Comparison of ENCODE assay signal across 19 cellular contexts in genomic region chr2:205051417-205051816, GRCh38.
DNase-seq lines count a peak whose midpoint lies in the region; ATAC-seq and TF ChIP-seq lines count a peak whose summit lies in the region.
"Had no signal": no experiment of that assay in that cellular context is flagged by ENCODE, and none has a peak within 500 bp of the region (broad histone marks: within the 10 kb centered on the region; RNA-seq: fewer than 3 reads in every experiment).

No MANE protein-coding gene starts in this region.

- peaks cover 6% of the 10 kb centered on the region for H3K4me1 ChIP-seq in IMR-90 (ENCODE audit: control insufficient read depth, insufficient read depth, low read length)
- H3K4me1 ChIP-seq: breast epithelium, esophagus squamous epithelium had no signal

- H3K27ac Mint-ChIP-seq in stimulated activated memory B cell treated with anti-CD40 and anti-IgM and Interleukin-4, amounts not matched to agents 10 μg/mL and 1 μg/mL and 100 μg/mL, for 72 hours = no peak overlapping the region
- H3K27ac Mint-ChIP-seq: activated naive CD8-positive, alpha-beta T cell treated with anti-CD3 and anti-CD28 coated beads, Interleukin-2, amount 10 ng/mL, durations not matched to agents 7 days and 5 days; activated T-cell treated with anti-CD3 and anti-CD28 coated beads, Interleukin-2, amount 50 U/mL, for 72 hours had no signal

- no peak overlapping the region for H3K4me2 ChIP-seq in IMR-90 (ENCODE audit: low read depth, low read length)
- H3K4me2 ChIP-seq: KMS-11 had no signal

- ATAC-seq in IMR-90 (ENCODE audit: low read depth) = peak; percentile 33; the same call in 1 of the 2 replicates
- ATAC-seq in GM21447 (IDR thresholded peaks at IDR 0.05; ENCODE audit: unreplicated experiment) = no peak
- no peak for ATAC-seq in stimulated activated memory B cell treated with anti-CD40 and anti-IgM and Interleukin-4, amounts not matched to agents 10 μg/mL and 1 μg/mL and 100 μg/mL, for 72 hours
- ATAC-seq: activated T-cell treated with anti-CD3 and anti-CD28 coated beads, Interleukin-2, amount 50 U/mL, for 72 hours; Panc1 had no signal

- no peaks in the 10 kb centered on the region for H3K4me1 Mint-ChIP-seq in stimulated activated memory B cell treated with anti-CD40 and anti-IgM and Interleukin-4, amounts not matched to agents 10 μg/mL and 1 μg/mL and 100 μg/mL, for 72 hours

- H3K36me3 Mint-ChIP-seq in stimulated activated memory B cell treated with anti-CD40 and anti-IgM and Interleukin-4, amounts not matched to agents 10 μg/mL and 1 μg/mL and 100 μg/mL, for 72 hours = no peaks in the 10 kb centered on the region

- no peak overlapping the region for H2AK5ac ChIP-seq in IMR-90 (ENCODE audit: low read depth, low read length)

- DNase-seq in AG04449 (ENCODE audit: low read depth, low spot score) (no peak), IMR-90 (no peak), choroid plexus epithelial cell (ENCODE audit: low read depth) (peak; percentile 26), kidney glomerular epithelial cell (lab: John Stamatoyannopoulos, UW) (peak; percentile 9), glomerular visceral epithelial cell (ENCODE audit: extremely low spot score) (no peak), globus pallidus (ENCODE audit: low spot score) (no peak)
- DNase-seq: activated CD8-positive, alpha-beta memory T cell treated with anti-CD3 and anti-CD28 coated beads for 24 hours; activated naive CD8-positive, alpha-beta T cell treated with anti-CD3 and anti-CD28 coated beads, Interleukin-2, amount 10 ng/mL, durations not matched to agents 7 days and 5 days; activated T-cell treated with anti-CD3 and anti-CD28 coated beads, Interleukin-2, amount 50 U/mL, for 72 hours; esophagus squamous epithelium; sigmoid colon; stimulated activated CD4-positive, alpha-beta T cell treated with anti-CD3 and anti-CD28 coated beads, Interleukin-2, amount 100 ng/mL, for 24 hours; T-helper 9 cell had no signal

- POLR2A ChIA-PET in AG04449 (lab: Yijun Ruan, JAX) = no interaction called here
- POLR2A ChIA-PET in IMR-90 (lab: Charles Lee; ENCODE audit: unreplicated experiment) = no interaction called here

- peak; percentile 21; the same call in 1 of the 2 replicates for TF ChIP-seq RAD21 in IMR-90 (IDR thresholded peaks at IDR 0.05; ENCODE audit: low read length)

- no peak overlapping the region for H2BK120ac ChIP-seq in IMR-90 (ENCODE audit: low read depth, low read length)

- no peaks in the 10 kb centered on the region for H3K27me3 Mint-ChIP-seq in stimulated activated memory B cell treated with anti-CD40 and anti-IgM and Interleukin-4, amounts not matched to agents 10 μg/mL and 1 μg/mL and 100 μg/mL, for 72 hours
- H3K27me3 Mint-ChIP-seq: activated naive CD8-positive, alpha-beta T cell treated with anti-CD3 and anti-CD28 coated beads, Interleukin-2, amount 10 ng/mL, durations not matched to agents 7 days and 5 days had no signal

- dilution Hi-C loops in IMR-90 (cut with HindIII; ENCODE audit: low sequenced_read_pairs, unreplicated experiment) = no loop called here

- H2BK15ac ChIP-seq in IMR-90 (ENCODE audit: low read depth, low read length) = no peak overlapping the region

- no peak overlapping the region for H2AFZ ChIP-seq in IMR-90 (replicated peaks; ENCODE audit: low read length, poor library complexity)

- TF ChIP-seq POLR2A in IMR-90 (IDR thresholded peaks at IDR 0.05; ENCODE audit: low read depth, low read length) = no peak

- H3K4me3 ChIP-seq in AG04449 (ENCODE audit: low read depth, low read length) (no peak overlapping the region), IMR-90 (ENCODE audit: insufficient read depth, low read depth, low read length) (no peak overlapping the region), choroid plexus epithelial cell (ENCODE audit: low read depth, low read length) (no peak overlapping the region)
- H3K4me3 ChIP-seq: breast epithelium, esophagus squamous epithelium, sigmoid colon, SK-N-MC had no signal

- no peak overlapping the region for H4K91ac ChIP-seq in IMR-90 (ENCODE audit: insufficient read depth, low read depth, low read length)

- in situ Hi-C loops in IMR-90 (cut with MboI; ENCODE audit: low sequenced_read_pairs) = no loop called here

- H3K4ac ChIP-seq in IMR-90 (ENCODE audit: low read depth, low read length) = no peak overlapping the region

- H3K14ac ChIP-seq in IMR-90 (replicated peaks; ENCODE audit: low read depth, low read length) = no peak overlapping the region

- H3K36me3 ChIP-seq in IMR-90 (ENCODE audit: control insufficient read depth, insufficient read depth, low read length) = no peaks in the 10 kb centered on the region
- H3K36me3 ChIP-seq: breast epithelium, esophagus squamous epithelium had no signal

- H3K9ac ChIP-seq in IMR-90 (ENCODE audit: low read depth, low read length) = no peak overlapping the region
- H3K9ac ChIP-seq: KMS-11 had no signal

- H2AK9ac ChIP-seq in IMR-90 (replicated peaks; ENCODE audit: low read depth, low read length, poor library complexity) = no peak overlapping the region

- no peak overlapping the region for H2BK20ac ChIP-seq in IMR-90 (ENCODE audit: low read depth, low read length)

- H4K20me1 ChIP-seq in IMR-90 (ENCODE audit: insufficient read depth, low read length) = no peaks in the 10 kb centered on the region

- no peak overlapping the region for H4K5ac ChIP-seq in IMR-90 (ENCODE audit: low read depth, low read length)

- peaks cover 6% of the 10 kb centered on the region for H3K9me3 Mint-ChIP-seq in stimulated activated memory B cell treated with anti-CD40 and anti-IgM and Interleukin-4, amounts not matched to agents 10 μg/mL and 1 μg/mL and 100 μg/mL, for 72 hours

- H3K27ac ChIP-seq in IMR-90 (ENCODE audit: insufficient read depth, low read length) = no peak overlapping the region
- H3K27ac ChIP-seq: breast epithelium, esophagus squamous epithelium, KMS-11, sigmoid colon, SK-N-MC had no signal

- CTCF ChIA-PET in AG04449 (lab: Yijun Ruan, JAX) = interaction anchor here (0.9 kb wide), 1 partner anchor 9 kb away, joined by 3 read pairs; no protein-coding TSS in a partner anchor
- CTCF ChIA-PET in IMR-90 (lab: Yijun Ruan, JAX) = interaction anchor here (1.2 kb wide), 1 partner anchor 18 kb away, joined by 3 read pairs; no protein-coding TSS in a partner anchor

- H3K56ac ChIP-seq in IMR-90 (ENCODE audit: extremely low read depth, insufficient read depth, low read length) = no peak overlapping the region

- peak; percentile 12 for TF ChIP-seq CTCF in AG04449 (IDR thresholded peaks at IDR 0.05; ENCODE audit: insufficient read depth, low read length, missing control alignments)
- peak; percentile 30; the same call in 1 of the 2 replicates for TF ChIP-seq CTCF in IMR-90 (conservative IDR thresholded peaks at IDR 0.05; ENCODE audit: low read depth, low read length)
- TF ChIP-seq CTCF in choroid plexus epithelial cell (conservative IDR thresholded peaks at IDR 0.05; ENCODE audit: low read depth, low read length) = peak; percentile 44

- H4K8ac ChIP-seq in IMR-90 (ENCODE audit: low read depth in 2 of 2, low read length in 2 of 2) = no peak overlapping the region

- H3K4me3 Mint-ChIP-seq in stimulated activated memory B cell treated with anti-CD40 and anti-IgM and Interleukin-4, amounts not matched to agents 10 μg/mL and 1 μg/mL and 100 μg/mL, for 72 hours = no peak overlapping the region
- H3K4me3 Mint-ChIP-seq: activated naive CD8-positive, alpha-beta T cell treated with anti-CD3 and anti-CD28 coated beads, Interleukin-2, amount 10 ng/mL, durations not matched to agents 7 days and 5 days; activated T-cell treated with anti-CD3 and anti-CD28 coated beads, Interleukin-2, amount 50 U/mL, for 72 hours had no signal

- BruUV-seq in IMR-90 (replicated peaks; lab: Mats Ljungman, UMichigan) = no TSS peak

- no peak overlapping the region for H2BK5ac ChIP-seq in IMR-90 (ENCODE audit: low read depth, low read length, poor library complexity, severe bottlenecking)

- H3K79me1 ChIP-seq in IMR-90 (ENCODE audit: low read depth in 1 of 2, low read length in 2 of 2) = peaks cover 0 to 3% of the 10 kb centered on the region in 2 experiments; a peak in 2 of 4 replicates

- no peaks in the 10 kb centered on the region for H3K27me3 ChIP-seq in IMR-90 (ENCODE audit: control insufficient read depth, insufficient read depth, low read length)
- H3K27me3 ChIP-seq: breast epithelium, esophagus squamous epithelium, sigmoid colon had no signal

- intact Hi-C loops in IMR-90 (cut with micrococcal nuclease) = no loop called here

- peaks cover 2% of the 10 kb centered on the region; the same call in 1 of the 2 replicates for H3K9me1 ChIP-seq in IMR-90 (ENCODE audit: insufficient read depth, low read length)

- no peak overlapping the region for H3K23ac ChIP-seq in IMR-90 (ENCODE audit: low read depth, low read length)

- no peak overlapping the region for H3K18ac ChIP-seq in IMR-90 (ENCODE audit: low read depth, low read length)

- no peaks in the 10 kb centered on the region for H3K9me3 ChIP-seq in IMR-90 (ENCODE audit: control insufficient read depth, insufficient read depth, low read length)
- H3K9me3 ChIP-seq: breast epithelium, esophagus squamous epithelium, sigmoid colon had no signal

TF ChIP-seq in IMR-90, 13 proteins besides CTCF, POLR2A, EP300 and RAD21:
- TF ChIP-seq BHLHE40 (IDR thresholded peaks at IDR 0.05; ENCODE audit: low read depth, low read length) (no peak), CHD1 (IDR thresholded peaks at IDR 0.05; ENCODE audit: low read depth, low read length) (no peak), CEBPB (IDR thresholded peaks at IDR 0.05; ENCODE audit: low read depth, low read length) (peak; percentile 46; the same call in 1 of the 2 replicates), MXI1 (IDR thresholded peaks at IDR 0.05; ENCODE audit: borderline replicate concordance, low read depth, low read length) (no peak), USF2 (IDR thresholded peaks at IDR 0.05; ENCODE audit: low read depth, low read length) (no peak), MAFK (IDR thresholded peaks at IDR 0.05; ENCODE audit: low read depth, low read length) (no peak), RCOR1 (IDR thresholded peaks at IDR 0.05; ENCODE audit: insufficient replicate concordance, low read length) (no peak)

Comparison
In these comparisons a context has a peak if more than half of its experiments do, and no peak if none do; other contexts are left out.
1. DNase-seq: peak in choroid plexus epithelial cell (single experiment) and kidney glomerular epithelial cell (single experiment); none in AG04449 (single experiment), IMR-90 (single experiment), glomerular visceral epithelial cell (single experiment) and globus pallidus (single experiment).
2. Peak in every context shown above with its lines, with median percentiles within 50 percentile points of each other: CTCF ChIP-seq.